ENCODE assay signal across 26 cellular contexts in genomic region chr5:108149369-108149768, GRCh38.
"Had no signal": no experiment of that assay in that cellular context is flagged by ENCODE, and none has a peak within 500 bp of the region (broad histone marks: within the 10 kb centered on the region; RNA-seq: fewer than 3 reads in every experiment).

No MANE protein-coding gene starts in this region.

- H3K9me3 ChIP-seq: heart right ventricle, mucosa of descending colon, neutrophil, psoas muscle, right lobe of liver, stomach, testis, thyroid gland, transverse colon, upper lobe of left lung, vagina had no signal

- H3K4me2 ChIP-seq: hepatocyte, smooth muscle cell had no signal

- ATAC-seq: naive thymus-derived CD4-positive, alpha-beta T cell; natural killer cell treated with Interleukin-12 subunit alpha and Interleukin-12 subunit beta and Interleukin-15 and Interleukin-18, amount 100 ng/mL, for 72 hours; stimulated activated memory B cell treated with anti-CD40 and anti-IgM and Interleukin-4, amounts not matched to agents 10 μg/mL and 1 μg/mL and 100 μg/mL, for 72 hours had no signal

- H3K27me3 Mint-ChIP-seq: naive thymus-derived CD4-positive, alpha-beta T cell; natural killer cell treated with Interleukin-12 subunit alpha and Interleukin-12 subunit beta and Interleukin-15 and Interleukin-18, amount 100 ng/mL, for 72 hours; stimulated activated memory B cell treated with anti-CD40 and anti-IgM and Interleukin-4, amounts not matched to agents 10 μg/mL and 1 μg/mL and 100 μg/mL, for 72 hours had no signal

- H2AFZ ChIP-seq: hepatocyte, parathyroid adenoma had no signal

- DNase-seq: heart right ventricle; islet precursor cell; midbrain; naive thymus-derived CD4-positive, alpha-beta T cell; occipital lobe; psoas muscle; right lobe of liver; stimulated activated CD4-positive, alpha-beta T cell treated with anti-CD3 and anti-CD28 coated beads, Interleukin-1b, Interleukin-23, amount 100 ng/mL, for 48 hours; stimulated activated CD4-positive, alpha-beta T cell treated with anti-CD3 and anti-CD28 coated beads, Interleukin-2, amount 100 ng/mL, for 48 hours; stimulated activated CD4-positive, alpha-beta T cell treated with anti-CD3 and anti-CD28 coated beads, Interleukin-4, amount 100 ng/mL, for 4 hours; stimulated activated CD8-positive, alpha-beta memory T cell treated with anti-CD3 and anti-CD28 coated beads, Interleukin-4, amount 100 ng/mL, for 48 hours; stimulated activated naive CD4-positive, alpha-beta T cell treated with Interleukin-2 at 50 U/mL for 16 hours; stomach; thyroid gland; transverse colon; upper lobe of left lung had no signal

- H3K9ac ChIP-seq: parathyroid adenoma had no signal

- H3K4me3 Mint-ChIP-seq: naive thymus-derived CD4-positive, alpha-beta T cell; natural killer cell treated with Interleukin-12 subunit alpha and Interleukin-12 subunit beta and Interleukin-15 and Interleukin-18, amount 100 ng/mL, for 72 hours; stimulated activated memory B cell treated with anti-CD40 and anti-IgM and Interleukin-4, amounts not matched to agents 10 μg/mL and 1 μg/mL and 100 μg/mL, for 72 hours had no signal

- H3K79me2 ChIP-seq: hepatocyte, parathyroid adenoma had no signal

- H3K4me3 ChIP-seq: heart right ventricle, hepatocyte, lung, mucosa of descending colon, psoas muscle, right lobe of liver, smooth muscle cell, stomach, testis, thyroid gland, transverse colon, upper lobe of left lung, vagina had no signal

- H3K4me1 Mint-ChIP-seq: stimulated activated memory B cell treated with anti-CD40 and anti-IgM and Interleukin-4, amounts not matched to agents 10 μg/mL and 1 μg/mL and 100 μg/mL, for 72 hours had no signal

- H3K27me3 ChIP-seq: heart right ventricle, hepatocyte, neutrophil, right lobe of liver, stomach, testis, thyroid gland, transverse colon, upper lobe of left lung, vagina had no signal

- H3K36me3 Mint-ChIP-seq: natural killer cell treated with Interleukin-12 subunit alpha and Interleukin-12 subunit beta and Interleukin-15 and Interleukin-18, amount 100 ng/mL, for 72 hours had no signal

- H3K27ac ChIP-seq: heart right ventricle, hepatocyte, neutrophil, parathyroid adenoma, psoas muscle, right lobe of liver, stomach, testis, thyroid gland, transverse colon, upper lobe of left lung, vagina had no signal

- H3K27ac Mint-ChIP-seq: naive thymus-derived CD4-positive, alpha-beta T cell; stimulated activated memory B cell treated with anti-CD40 and anti-IgM and Interleukin-4, amounts not matched to agents 10 μg/mL and 1 μg/mL and 100 μg/mL, for 72 hours had no signal

- H3K4me1 ChIP-seq: psoas muscle, right lobe of liver, stomach, testis, thyroid gland, transverse colon, vagina had no signal

- H3K36me3 ChIP-seq: heart right ventricle, neutrophil, right lobe of liver, thyroid gland, transverse colon, vagina had no signal

- H3K9me3 Mint-ChIP-seq: natural killer cell treated with Interleukin-12 subunit alpha and Interleukin-12 subunit beta and Interleukin-15 and Interleukin-18, amount 100 ng/mL, for 72 hours had no signal
